In the genomic region with DNA sequence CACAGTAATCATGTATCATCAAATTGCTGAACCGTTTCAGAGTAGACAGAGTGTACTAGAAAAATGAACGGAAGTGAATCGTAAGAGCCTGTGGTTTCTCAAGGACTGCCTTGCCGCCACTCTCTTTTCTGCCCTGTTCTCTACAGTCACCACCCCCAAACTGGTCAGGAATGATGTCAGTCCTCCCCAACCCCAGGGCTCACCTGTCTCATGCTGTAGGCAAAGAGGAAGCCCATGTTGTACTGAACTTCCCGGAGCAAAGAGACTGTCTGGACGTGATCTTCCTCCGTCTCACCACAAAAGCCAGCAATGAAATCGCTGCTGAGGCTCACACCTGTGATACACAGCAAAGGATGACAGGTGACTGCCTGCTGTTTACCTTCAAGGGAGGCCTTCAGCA, we compare ENCODE assay signal across 9 cellular contexts. TPM values are rescaled to one million over a fixed set of nuclear protein-coding genes. Genes with fewer than 3 reads are reported as not detected.
A peak's percentile ranks its signal among the peaks of the same experiment; 100 is the strongest.
DNase-seq lines count a peak whose midpoint lies in the region; ATAC-seq lines count a peak whose summit lies in the region.
"Had no signal": no experiment of that assay in that cellular context is flagged by ENCODE, and none has a peak within 500 bp of the region (broad histone marks: within the 10 kb centered on the region; RNA-seq: fewer than 3 reads in every experiment).

No MANE protein-coding gene starts in this region.

- H3K36me3 Mint-ChIP-seq in T-helper 1 cell treated with Interleukin-12 subunit alpha and Interleukin-12 subunit beta and Interleukin-4 antibody, amounts not matched to agents 30 μg/mL and 1 μg/mL, for 36 hours (ENCODE audit: low read depth) = peaks cover 37% of the 10 kb centered on the region
- peaks cover 27% of the 10 kb centered on the region for H3K36me3 Mint-ChIP-seq in activated naive CD8-positive, alpha-beta T cell treated with anti-CD3 and anti-CD28 coated beads, Interleukin-2, amount 10 ng/mL, durations not matched to agents 7 days and 5 days

- ATAC-seq in activated naive CD8-positive, alpha-beta T cell treated with anti-CD3 and anti-CD28 coated beads, Interleukin-2, amount 10 ng/mL, durations not matched to agents 7 days and 5 days (ENCODE audit: low read depth) = peak; percentile 68
- ATAC-seq in GM19324 (IDR thresholded peaks at IDR 0.05; ENCODE audit: low FRiP score, unreplicated experiment) (no peak), GM18498 (IDR thresholded peaks at IDR 0.05; ENCODE audit: unreplicated experiment) (no peak)
- ATAC-seq: body of pancreas had no signal

- H3K27ac Mint-ChIP-seq in T-helper 1 cell treated with Interleukin-12 subunit alpha and Interleukin-12 subunit beta and Interleukin-4 antibody, amounts not matched to agents 30 μg/mL and 1 μg/mL, for 36 hours = peak overlapping the region; percentile 82
- peak overlapping the region; percentile 65 for H3K27ac Mint-ChIP-seq in activated naive CD8-positive, alpha-beta T cell treated with anti-CD3 and anti-CD28 coated beads, Interleukin-2, amount 10 ng/mL, durations not matched to agents 7 days and 5 days

- peak overlapping the region; percentile 60 for H3K4me3 Mint-ChIP-seq in T-helper 1 cell treated with Interleukin-12 subunit alpha and Interleukin-12 subunit beta and Interleukin-4 antibody, amounts not matched to agents 30 μg/mL and 1 μg/mL, for 36 hours
- no peak overlapping the region for H3K4me3 Mint-ChIP-seq in activated naive CD8-positive, alpha-beta T cell treated with anti-CD3 and anti-CD28 coated beads, Interleukin-2, amount 10 ng/mL, durations not matched to agents 7 days and 5 days

- H3K9me3 Mint-ChIP-seq in T-helper 1 cell treated with Interleukin-12 subunit alpha and Interleukin-12 subunit beta and Interleukin-4 antibody, amounts not matched to agents 30 μg/mL and 1 μg/mL, for 36 hours = no peaks in the 10 kb centered on the region
- no peaks in the 10 kb centered on the region for H3K9me3 Mint-ChIP-seq in activated naive CD8-positive, alpha-beta T cell treated with anti-CD3 and anti-CD28 coated beads, Interleukin-2, amount 10 ng/mL, durations not matched to agents 7 days and 5 days

- POLR2A ChIA-PET in activated naive CD8-positive, alpha-beta T cell treated with anti-CD3 and anti-CD28 coated beads, Interleukin-2, amount 10 ng/mL, durations not matched to agents 7 days and 5 days (lab: Charles Lee) = no interaction called here

- no peaks in the 10 kb centered on the region for H3K27me3 Mint-ChIP-seq in T-helper 1 cell treated with Interleukin-12 subunit alpha and Interleukin-12 subunit beta and Interleukin-4 antibody, amounts not matched to agents 30 μg/mL and 1 μg/mL, for 36 hours (ENCODE audit: low read depth)
- H3K27me3 Mint-ChIP-seq in activated naive CD8-positive, alpha-beta T cell treated with anti-CD3 and anti-CD28 coated beads, Interleukin-2, amount 10 ng/mL, durations not matched to agents 7 days and 5 days = no peaks in the 10 kb centered on the region

- DNase-seq in DMS79 (lab: John Stamatoyannopoulos, UW) (peak; percentile 80), GOT3 (lab: John Stamatoyannopoulos, UW) (no peak), AG08396 (ENCODE audit: low spot score) (no peak)
- DNase-seq in activated naive CD8-positive, alpha-beta T cell treated with anti-CD3 and anti-CD28 coated beads, Interleukin-2, amount 10 ng/mL, durations not matched to agents 7 days and 5 days = no peak
- peak; percentile 9 for DNase-seq in stimulated activated CD4-positive, alpha-beta T cell treated with anti-CD3 and anti-CD28 coated beads, Interleukin-4, amount 100 ng/mL, for 1 hour

- peaks cover 29% of the 10 kb centered on the region for H3K4me1 Mint-ChIP-seq in T-helper 1 cell treated with Interleukin-12 subunit alpha and Interleukin-12 subunit beta and Interleukin-4 antibody, amounts not matched to agents 30 μg/mL and 1 μg/mL, for 36 hours (ENCODE audit: low read depth)
- H3K4me1 Mint-ChIP-seq in activated naive CD8-positive, alpha-beta T cell treated with anti-CD3 and anti-CD28 coated beads, Interleukin-2, amount 10 ng/mL, durations not matched to agents 7 days and 5 days = peaks cover 25% of the 10 kb centered on the region

RNA-seq across cellular contexts. Expression of gene CDK5RAP1, which starts 31.0 kb away (rescaled TPM):
- total RNA-seq in activated naive CD8-positive, alpha-beta T cell treated with anti-CD3 and anti-CD28 coated beads, Interleukin-2, amount 10 ng/mL, durations not matched to agents 7 days and 5 days = 10 to 100 TPM; 40.0 to 41.5 TPM

Comparison
In these comparisons a context has a peak if more than half of its experiments do, and no peak if none do; other contexts are left out.
1. DNase-seq: peak in DMS79 (single experiment) and stimulated activated CD4-positive, alpha-beta T cell treated with anti-CD3 and anti-CD28 coated beads, Interleukin-4, amount 100 ng/mL, for 1 hour (single experiment); none in activated naive CD8-positive, alpha-beta T cell treated with anti-CD3 and anti-CD28 coated beads, Interleukin-2, amount 10 ng/mL, durations not matched to agents 7 days and 5 days (single experiment), GOT3 (single experiment) and AG08396 (single experiment).